In genomic region chr2:205056066-205056678, GRCh38 we compare ENCODE assay signal across 19 cellular contexts.
DNase-seq lines count a peak whose midpoint lies in the region; ATAC-seq, FAIRE-seq and TF ChIP-seq lines count a peak whose summit lies in the region.
"Had no signal": no experiment of that assay in that cellular context is flagged by ENCODE, and none has a peak within 500 bp of the region (broad histone marks: within the 10 kb centered on the region; RNA-seq: fewer than 3 reads in every experiment).

No MANE protein-coding gene starts in this region.

- no peaks in the 10 kb centered on the region for H3K4me1 ChIP-seq in astrocyte (ENCODE audit: insufficient read depth, low read length)
- H3K4me1 ChIP-seq in osteoblast (ENCODE audit: insufficient read depth, low read length) = peaks cover 3% of the 10 kb centered on the region
- H3K4me1 ChIP-seq: esophagus squamous epithelium, upper lobe of right lung had no signal

- DNase-seq in activated CD4-positive, alpha-beta T cell treated with anti-CD3 and anti-CD28 coated beads, Interleukin-2, amount 10 ng/mL, durations not matched to agents 24 days and 14 days = peak; percentile 27
- no peak for DNase-seq in activated CD4-positive, alpha-beta T cell treated with anti-CD3 and anti-CD28 coated beads, Interleukin-2, amount 50 U/mL, for 4 hours
- DNase-seq in HFFc6 = no peak
- DNase-seq in astrocyte (ENCODE audit: low read depth) = no peak
- no peak for DNase-seq in osteoblast (ENCODE audit: insufficient read length, low spot score, missing footprints)
- no peak for DNase-seq in HEK293T (ENCODE audit: extremely low spot score)
- no peak for DNase-seq in sciatic nerve (ENCODE audit: low spot score)
- DNase-seq: ACHN; activated CD4-positive, alpha-beta T cell treated with anti-CD3 and anti-CD28 coated beads, Interleukin-2, amount 50 U/mL, for 1 hour; Calu3; esophagus squamous epithelium; KBM-7; NCI-H1105; NCI-H226; upper lobe of right lung had no signal

- TF ChIP-seq CTCF in HFFc6 (IDR thresholded peaks at IDR 0.05) (no peak), astrocyte (IDR thresholded peaks at IDR 0.05; ENCODE audit: insufficient read depth, low read depth, low read length) (no peak), osteoblast (IDR thresholded peaks at IDR 0.05; ENCODE audit: extremely low read depth, low read depth, low read length) (no peak)

- no peak overlapping the region for H3K9ac ChIP-seq in astrocyte (ENCODE audit: low read length)

- intact Hi-C loops in activated CD4-positive, alpha-beta T cell treated with anti-CD3 and anti-CD28 coated beads, Interleukin-2, amount 10 ng/mL, durations not matched to agents 24 days and 14 days (cut with micrococcal nuclease) = no loop called here
- intact Hi-C loops in sciatic nerve (cut with DNase I) = no loop called here

- H3K79me2 ChIP-seq in astrocyte (ENCODE audit: insufficient read depth, low read length) = no peaks in the 10 kb centered on the region
- H3K79me2 ChIP-seq in osteoblast (ENCODE audit: insufficient read depth, low read length) = no peaks in the 10 kb centered on the region

- peak; percentile 29 for FAIRE-seq in astrocyte (lab: Jason Lieb, UNC)

- H3K27me3 Mint-ChIP-seq in activated CD4-positive, alpha-beta T cell treated with anti-CD3 and anti-CD28 coated beads, Interleukin-2, amount 10 ng/mL, durations not matched to agents 24 days and 14 days = no peaks in the 10 kb centered on the region
- H3K27me3 Mint-ChIP-seq in HFFc6 (ENCODE audit: insufficient read depth) (no peaks in the 10 kb centered on the region; the same call in 1 of the 2 replicates), astrocyte (ENCODE audit: low read depth, unreplicated experiment) (no peaks in the 10 kb centered on the region)
- H3K27me3 Mint-ChIP-seq: brain had no signal

- H3K36me3 ChIP-seq in astrocyte (ENCODE audit: insufficient read depth, low read length) (no peaks in the 10 kb centered on the region), osteoblast (ENCODE audit: insufficient read depth, low read length) (no peaks in the 10 kb centered on the region)
- H3K36me3 ChIP-seq: esophagus squamous epithelium, upper lobe of right lung had no signal

- H3K4me2 ChIP-seq in astrocyte (ENCODE audit: low read length) (peak overlapping the region; percentile 15), osteoblast (ENCODE audit: insufficient read depth, low read length) (peak overlapping the region; percentile 47)

- CTCF ChIA-PET in HEK293T (lab: Yijun Ruan, JAX) = no interaction called here

- H3K4me3 Mint-ChIP-seq in activated CD4-positive, alpha-beta T cell treated with anti-CD3 and anti-CD28 coated beads, Interleukin-2, amount 10 ng/mL, durations not matched to agents 24 days and 14 days = peak overlapping the region; percentile 40
- peak overlapping the region; percentile 84 for H3K4me3 Mint-ChIP-seq in HFFc6
- no peak overlapping the region for H3K4me3 Mint-ChIP-seq in astrocyte (ENCODE audit: unreplicated experiment)
- H3K4me3 Mint-ChIP-seq: stimulated activated effector memory CD8-positive, alpha-beta T cell treated with anti-CD3 and anti-CD28 coated beads, Interleukin-12 subunit alpha, Interleukin-12 subunit beta, amount 100 ng/mL, for 72 hours had no signal

- H2AFZ ChIP-seq in astrocyte (ENCODE audit: low read depth, low read length) (no peak overlapping the region), osteoblast (ENCODE audit: low read length) (no peak overlapping the region)

- H3K4me3 ChIP-seq in astrocyte (ENCODE audit: insufficient read depth, low read depth, low read length) (no peak overlapping the region), osteoblast (ENCODE audit: insufficient read depth, low read length) (peak overlapping the region; percentile 30)
- H3K4me3 ChIP-seq: esophagus squamous epithelium, skin epidermis, upper lobe of right lung had no signal

- no peak overlapping the region for H3K27ac ChIP-seq in astrocyte (ENCODE audit: low read depth, low read length)
- H3K27ac ChIP-seq in osteoblast (ENCODE audit: low read depth, low read length) = no peak overlapping the region
- H3K27ac ChIP-seq: esophagus squamous epithelium, upper lobe of right lung had no signal

- ATAC-seq in GM21576 (IDR thresholded peaks at IDR 0.05; ENCODE audit: unreplicated experiment) (no peak), sciatic nerve (no peak)
- ATAC-seq: stimulated activated effector memory CD8-positive, alpha-beta T cell treated with anti-CD3 and anti-CD28 coated beads, Interleukin-12 subunit alpha, Interleukin-12 subunit beta, amount 100 ng/mL, for 72 hours; upper lobe of right lung had no signal

- no peaks in the 10 kb centered on the region for H3K9me3 ChIP-seq in astrocyte (ENCODE audit: insufficient read depth, low read depth, low read length)
- no peaks in the 10 kb centered on the region for H3K9me3 ChIP-seq in osteoblast (ENCODE audit: low read depth, low read length)
- H3K9me3 ChIP-seq: esophagus squamous epithelium, upper lobe of right lung had no signal

- H3K27ac Mint-ChIP-seq in activated CD4-positive, alpha-beta T cell treated with anti-CD3 and anti-CD28 coated beads, Interleukin-2, amount 10 ng/mL, durations not matched to agents 24 days and 14 days = no peak overlapping the region
- H3K27ac Mint-ChIP-seq in HFFc6 = peak overlapping the region; percentile 59
- H3K27ac Mint-ChIP-seq in astrocyte (ENCODE audit: unreplicated experiment) = no peak overlapping the region
- H3K27ac Mint-ChIP-seq: stimulated activated effector memory CD8-positive, alpha-beta T cell treated with anti-CD3 and anti-CD28 coated beads, Interleukin-12 subunit alpha, Interleukin-12 subunit beta, amount 100 ng/mL, for 72 hours had no signal

- H4K20me1 ChIP-seq in astrocyte (ENCODE audit: insufficient read depth, low read length) (no peaks in the 10 kb centered on the region), osteoblast (ENCODE audit: insufficient read depth, low read length) (no peaks in the 10 kb centered on the region)

- H3K4me1 Mint-ChIP-seq in activated CD4-positive, alpha-beta T cell treated with anti-CD3 and anti-CD28 coated beads, Interleukin-2, amount 10 ng/mL, durations not matched to agents 24 days and 14 days = peaks cover 8% of the 10 kb centered on the region
- H3K4me1 Mint-ChIP-seq in HFFc6 (ENCODE audit: low read depth) = peaks cover 78% of the 10 kb centered on the region
- peaks cover 6% of the 10 kb centered on the region for H3K4me1 Mint-ChIP-seq in astrocyte (ENCODE audit: low read depth, unreplicated experiment)
- H3K4me1 Mint-ChIP-seq: stimulated activated effector memory CD8-positive, alpha-beta T cell treated with anti-CD3 and anti-CD28 coated beads, Interleukin-12 subunit alpha, Interleukin-12 subunit beta, amount 100 ng/mL, for 72 hours had no signal

- H3K27me3 ChIP-seq in astrocyte (ENCODE audit: insufficient read depth, low read length) = no peaks in the 10 kb centered on the region
- no peaks in the 10 kb centered on the region for H3K27me3 ChIP-seq in osteoblast (ENCODE audit: insufficient read depth, low read length)
- H3K27me3 ChIP-seq: esophagus squamous epithelium, upper lobe of right lung had no signal

- H3K36me3 Mint-ChIP-seq in activated CD4-positive, alpha-beta T cell treated with anti-CD3 and anti-CD28 coated beads, Interleukin-2, amount 10 ng/mL, durations not matched to agents 24 days and 14 days (ENCODE audit: low read depth) = peaks cover 10% of the 10 kb centered on the region
- peaks cover 11% of the 10 kb centered on the region for H3K36me3 Mint-ChIP-seq in HFFc6 (ENCODE audit: low read depth)
- no peaks in the 10 kb centered on the region for H3K36me3 Mint-ChIP-seq in astrocyte (ENCODE audit: low read depth, unreplicated experiment)
- H3K36me3 Mint-ChIP-seq: brain; stimulated activated effector memory CD8-positive, alpha-beta T cell treated with anti-CD3 and anti-CD28 coated beads, Interleukin-12 subunit alpha, Interleukin-12 subunit beta, amount 100 ng/mL, for 72 hours had no signal

- POLR2A ChIA-PET in HEK293T (lab: Yijun Ruan, JAX) = interaction anchor here (1.0 kb wide), 1 partner anchor 626 kb away, joined by 3 read pairs; the partner anchor contains the start of gene NRP2

- peaks cover 21% of the 10 kb centered on the region for H3K9me3 Mint-ChIP-seq in activated CD4-positive, alpha-beta T cell treated with anti-CD3 and anti-CD28 coated beads, Interleukin-2, amount 10 ng/mL, durations not matched to agents 24 days and 14 days
- H3K9me3 Mint-ChIP-seq in HFFc6 = 0 out of 2 replicates have a peak, but pooled peaks cover 7% of the 10 kb centered on the region
- no peaks in the 10 kb centered on the region for H3K9me3 Mint-ChIP-seq in astrocyte (ENCODE audit: unreplicated experiment)
- H3K9me3 Mint-ChIP-seq: stimulated activated effector memory CD8-positive, alpha-beta T cell treated with anti-CD3 and anti-CD28 coated beads, Interleukin-12 subunit alpha, Interleukin-12 subunit beta, amount 100 ng/mL, for 72 hours had no signal

TF ChIP-seq in HEK293T, 16 proteins besides CTCF, POLR2A, EP300 and RAD21:
- TF ChIP-seq PKNOX1 (IDR thresholded peaks at IDR 0.05) = no peak
- no peak for TF ChIP-seq L3MBTL2 (conservative IDR thresholded peaks at IDR 0.05)
- no peak for TF ChIP-seq CTBP1 (IDR thresholded peaks at IDR 0.05; ENCODE audit: borderline replicate concordance)
- no peak for TF ChIP-seq ARNT (IDR thresholded peaks at IDR 0.05)
- TF ChIP-seq HDGF (IDR thresholded peaks at IDR 0.05; ENCODE audit: borderline replicate concordance) = no peak
- TF ChIP-seq ZNF384 (IDR thresholded peaks at IDR 0.05) = no peak
- TF ChIP-seq FOXA1 (IDR thresholded peaks at IDR 0.05) = no peak
- no peak for TF ChIP-seq SP1 (IDR thresholded peaks at IDR 0.05)
- no peak for TF ChIP-seq ELF4 (IDR thresholded peaks at IDR 0.05)
- no peak for TF ChIP-seq FOXM1 (IDR thresholded peaks at IDR 0.05; ENCODE audit: borderline replicate concordance)
- TF ChIP-seq NFRKB (IDR thresholded peaks at IDR 0.05) = no peak
- TF ChIP-seq LEF1 (IDR thresholded peaks at IDR 0.05; ENCODE audit: borderline replicate concordance) = no peak
- TF ChIP-seq BHLHE40 (IDR thresholded peaks at IDR 0.05; ENCODE audit: borderline replicate concordance) = no peak
- no peak for TF ChIP-seq TARDBP (IDR thresholded peaks at IDR 0.05)
- TF ChIP-seq FOXK2 (IDR thresholded peaks at IDR 0.05) = no peak
